2 cellular contexts compared by ENCODE assay signal in genomic region chr16:29850998-29851397, GRCh38.
TF ChIP-seq lines count a peak whose summit lies in the region.

No MANE protein-coding gene starts in this region.

TF ChIP-seq in HEK293, 187 proteins besides CTCF, POLR2A, EP300 and RAD21:
- TF ChIP-seq WT1 (tag by site-specific recombination; IDR thresholded peaks at IDR 0.05) (no peak), ZBTB17 (tag by site-specific recombination; IDR thresholded peaks at IDR 0.05) (0 out of 2 replicates have a peak, but pooled peaks have one; percentile 2)

TF ChIP-seq in H1, 55 proteins besides CTCF, POLR2A, EP300 and RAD21:
- TF ChIP-seq MAX (IDR thresholded peaks at IDR 0.05): no peak
- no peak for TF ChIP-seq CBX5 (IDR thresholded peaks at IDR 0.05; ENCODE audit: low read depth, low read length)
- no peak for TF ChIP-seq EGR1 (IDR thresholded peaks at IDR 0.05; ENCODE audit: borderline replicate concordance, low read depth, low read length)
- no peak for TF ChIP-seq SP2 (IDR thresholded peaks at IDR 0.05; ENCODE audit: low read length)
- TF ChIP-seq GTF2F1 (IDR thresholded peaks at IDR 0.05; ENCODE audit: borderline replicate concordance, low read depth, low read length): no peak
- TF ChIP-seq TEAD4 (IDR thresholded peaks at IDR 0.05; ENCODE audit: low read depth, low read length): no peak
- no peak for TF ChIP-seq TAF1 (IDR thresholded peaks at IDR 0.05; ENCODE audit: low read depth, low read length)
- TF ChIP-seq KDM1A (IDR thresholded peaks at IDR 0.05; ENCODE audit: borderline replicate concordance, low read length): no peak
- no peak for TF ChIP-seq POU5F1 (IDR thresholded peaks at IDR 0.05; ENCODE audit: low read depth, low read length)
- TF ChIP-seq TCF12 (IDR thresholded peaks at IDR 0.05; ENCODE audit: low read depth, low read length): no peak
- no peak for TF ChIP-seq CBX8 (IDR thresholded peaks at IDR 0.05; ENCODE audit: borderline replicate concordance, low read depth, low read length)
- TF ChIP-seq PHF8 (conservative IDR thresholded peaks at IDR 0.05; ENCODE audit: low read depth, low read length): no peak
